In genomic region chr16:4614571-4615388, GRCh38 we compare ENCODE assay signal across 8 cellular contexts. TPM values are rescaled to one million over a fixed set of nuclear protein-coding genes. Genes with fewer than 3 reads are reported as not detected.
DNase-seq lines count a peak whose midpoint lies in the region; ATAC-seq and TF ChIP-seq lines count a peak whose summit lies in the region.

TSS of gene UBALD1 (minus strand) at chr16:4614888. CDS start at chr16:4614797, 91 bp downstream.

- peak within 1 kb of the TSS; percentile 95 for H3K27ac Mint-ChIP-seq in activated CD4-positive, alpha-beta T cell treated with anti-CD3 and anti-CD28 coated beads, Interleukin-2, amount 10 ng/mL, durations not matched to agents 7 days and 5 days

- peaks cover 8% of the 10 kb centered on the region for H3K36me3 ChIP-seq in BLaER1
- H3K36me3 ChIP-seq in left lung: peaks cover 0 to 6% of the 10 kb centered on the region in 2 donors

- H3K4me3 Mint-ChIP-seq in activated CD4-positive, alpha-beta T cell treated with anti-CD3 and anti-CD28 coated beads, Interleukin-2, amount 10 ng/mL, durations not matched to agents 7 days and 5 days: peak within 1 kb of the TSS; percentile 94

- POLR2A ChIA-PET in activated CD4-positive, alpha-beta T cell treated with anti-CD3 and anti-CD28 coated beads, Interleukin-2, amount 10 ng/mL, durations not matched to agents 7 days and 5 days (lab: Charles Lee): interaction anchor here (0.5 kb wide), 1 partner anchor 59 kb away, joined by 3 read pairs; the partner anchor contains the start of gene C16orf96

- H3K4me2 ChIP-seq in BLaER1: peak within 1 kb of the TSS; percentile 99

- peak within 1 kb of the TSS; percentile 93 for H3K9ac ChIP-seq in BLaER1

- no peaks in the 10 kb centered on the region for H3K36me3 Mint-ChIP-seq in activated CD4-positive, alpha-beta T cell treated with anti-CD3 and anti-CD28 coated beads, Interleukin-2, amount 10 ng/mL, durations not matched to agents 7 days and 5 days (ENCODE audit: low read depth)

- H3K9me3 ChIP-seq in BLaER1 (no peaks in the 10 kb centered on the region), left lung (no peaks in the 10 kb centered on the region)

- peak; percentile 60 for ATAC-seq in HG03432 (IDR thresholded peaks at IDR 0.05; ENCODE audit: unreplicated experiment)
- peak; percentile 72 for ATAC-seq in left lung

- CTCF ChIA-PET in activated CD4-positive, alpha-beta T cell treated with anti-CD3 and anti-CD28 coated beads, Interleukin-2, amount 10 ng/mL, durations not matched to agents 7 days and 5 days (lab: Charles Lee): interaction anchor here (2.7 kb wide), 1 partner anchor 9 kb away, joined by 9 read pairs; the partner anchor contains the start of gene MGRN1

- DNase-seq in GM19238 (ENCODE audit: insufficient read length, low spot score) (peak; percentile 91), NCI-H526 (lab: John Stamatoyannopoulos, UW) (peak; percentile 28 to 89), coronary artery (ENCODE audit: low spot score) (peak; percentile 92), left lung (peak; percentile 89 to 96)
- peak; percentile 78 for DNase-seq in activated CD4-positive, alpha-beta T cell treated with anti-CD3 and anti-CD28 coated beads, Interleukin-2, amount 10 ng/mL, durations not matched to agents 7 days and 5 days
- DNase-seq in stimulated activated CD4-positive, alpha-beta T cell treated with anti-CD3 and anti-CD28 coated beads, Interleukin-2, amount 100 ng/mL, for 48 hours: peak; percentile 70 to 76

- H3K4me1 Mint-ChIP-seq in activated CD4-positive, alpha-beta T cell treated with anti-CD3 and anti-CD28 coated beads, Interleukin-2, amount 10 ng/mL, durations not matched to agents 7 days and 5 days: peaks cover 22% of the 10 kb centered on the region

- H3K27me3 Mint-ChIP-seq in activated CD4-positive, alpha-beta T cell treated with anti-CD3 and anti-CD28 coated beads, Interleukin-2, amount 10 ng/mL, durations not matched to agents 7 days and 5 days: no peaks in the 10 kb centered on the region

- H3K27me3 ChIP-seq in BLaER1 (no peaks in the 10 kb centered on the region), left lung (no peaks in the 10 kb centered on the region)

- H4K20me1 ChIP-seq in BLaER1: peaks cover 45% of the 10 kb centered on the region

- peak within 1 kb of the TSS; percentile 92 for H3K27ac ChIP-seq in BLaER1
- H3K27ac ChIP-seq in coronary artery: peak within 1 kb of the TSS; percentile 88 to 97
- peak within 1 kb of the TSS; percentile 95 for H3K27ac ChIP-seq in left lung

- H3K4me3 ChIP-seq in BLaER1 (peak within 1 kb of the TSS; percentile 95), coronary artery (peak within 1 kb of the TSS; percentile 100), left lung (peak within 1 kb of the TSS; percentile 59 to 93)

- H3K4me1 ChIP-seq in BLaER1: peaks cover 65% of the 10 kb centered on the region
- H3K4me1 ChIP-seq in left lung: peaks cover 28 to 58% of the 10 kb centered on the region in 2 donors

- H3K9me3 Mint-ChIP-seq in activated CD4-positive, alpha-beta T cell treated with anti-CD3 and anti-CD28 coated beads, Interleukin-2, amount 10 ng/mL, durations not matched to agents 7 days and 5 days: no peaks in the 10 kb centered on the region

- intact Hi-C loops in left lung (cut with DNase I): no loop called here

- TF ChIP-seq CTCF in coronary artery (IDR thresholded peaks at IDR 0.05) (no peak), left lung (IDR thresholded peaks at IDR 0.05) (no peak)

RNA-seq across cellular contexts. Expression of gene UBALD1, which starts in this region (rescaled TPM):
- total RNA-seq in activated CD4-positive, alpha-beta T cell treated with anti-CD3 and anti-CD28 coated beads, Interleukin-2, amount 10 ng/mL, durations not matched to agents 7 days and 5 days: 10 to 100 TPM; 21.5 to 22.2 TPM
- total RNA-seq in left lung: 10 to 100 TPM; 26.7 to 27.8 TPM

Comparison
In these comparisons a context has a peak if more than half of its experiments do, and no peak if none do; other contexts are left out.
1. Peak in every context shown above with its lines: DNase-seq, ATAC-seq, H3K4me3 ChIP-seq and H3K27ac ChIP-seq.